7 cellular contexts compared by ENCODE assay signal in genomic region chr14:75522224-75522764, GRCh38. TPM values are rescaled to one million over a fixed set of nuclear protein-coding genes. Genes with fewer than 3 reads are reported as not detected.
A peak's percentile ranks its signal among the peaks of the same experiment; 100 is the strongest.
DNase-seq lines count a peak whose midpoint lies in the region; ATAC-seq lines count a peak whose summit lies in the region.

Gene BATF, plus strand, starts transcription at chr14:75522469. Its CDS starts 214 bp downstream, at chr14:75522683.

- H3K4me1 ChIP-seq in mesenchymal stem cell (ENCODE audit: control insufficient read depth, insufficient read depth, low read depth, low read length): no peaks in the 10 kb centered on the region

- intact Hi-C loops in head of caudate nucleus (cut with DNase I): no loop called here

- H3K27me3 ChIP-seq in mesenchymal stem cell (ENCODE audit: control insufficient read depth in 1 of 2, insufficient read depth in 1 of 2, low read length in 2 of 2): peaks cover 0 to 5% of the 10 kb centered on the region in 2 experiments

- H2BK5ac ChIP-seq in mesenchymal stem cell (ENCODE audit: low read depth, low read length, poor library complexity, severe bottlenecking): no peak within 1 kb of the TSS

- H3K9ac ChIP-seq in mesenchymal stem cell (ENCODE audit: low read length): no peak within 1 kb of the TSS

- peak; percentile 62 to 76 for DNase-seq in activated CD4-positive, alpha-beta T cell treated with anti-CD3 and anti-CD28 coated beads, Interleukin-2, amount 50 U/mL, for 24 hours (ENCODE audit: low read depth in 1 of 2, low spot score in 1 of 2)
- peak in 27 of 42 donors; percentile 23 to 75 (median 47) for DNase-seq in head of caudate nucleus
- peak; percentile 71 for DNase-seq in stimulated activated CD4-positive, alpha-beta T cell treated with anti-CD3 and anti-CD28 coated beads, Interleukin-4, amount 100 ng/mL, for 1 hour
- no peak for DNase-seq in mesenchymal stem cell
- DNase-seq in NCI-H1694 (lab: John Stamatoyannopoulos, UW): no peak

- no peak within 1 kb of the TSS for H3K18ac ChIP-seq in mesenchymal stem cell (ENCODE audit: low read depth in 1 of 2, low read length in 2 of 2)

- H3K4ac ChIP-seq in mesenchymal stem cell (ENCODE audit: low read depth in 1 of 2, low read length in 2 of 2): peak within 1 kb of the TSS in 1 of 2 experiments; percentile 26

- H3K36me3 ChIP-seq in mesenchymal stem cell (ENCODE audit: control insufficient read depth in 1 of 2, insufficient read depth in 2 of 2, low read depth in 1 of 2, low read length in 2 of 2): no peaks in the 10 kb centered on the region

- H3K4me2 ChIP-seq in mesenchymal stem cell (ENCODE audit: low read length, poor library complexity, severe bottlenecking): no peak within 1 kb of the TSS

- H3K23ac ChIP-seq in mesenchymal stem cell (ENCODE audit: low read length in 2 of 2): no peak within 1 kb of the TSS

- no peak within 1 kb of the TSS for H3K4me3 ChIP-seq in mesenchymal stem cell (ENCODE audit: insufficient read depth in 1 of 2, low read depth in 1 of 2, low read length in 2 of 2)

- H3K79me1 ChIP-seq in mesenchymal stem cell (replicated peaks; ENCODE audit: low read length, poor library complexity, severe bottlenecking): no peaks in the 10 kb centered on the region

- H2BK15ac ChIP-seq in mesenchymal stem cell (ENCODE audit: low read depth, poor library complexity, severe bottlenecking): no peak within 1 kb of the TSS

- WGBS in mesenchymal stem cell: 94% methylated on average over 10 of the region's 11 CpGs

- H2BK12ac ChIP-seq in mesenchymal stem cell (ENCODE audit: low read length in 2 of 2): peak within 1 kb of the TSS in 1 of 2 experiments; percentile 29

- H2AFZ ChIP-seq in mesenchymal stem cell (ENCODE audit: low read depth, low read length): no peak within 1 kb of the TSS

- H4K8ac ChIP-seq in mesenchymal stem cell (ENCODE audit: low read length): no peak within 1 kb of the TSS

- no peak within 1 kb of the TSS for H2AK5ac ChIP-seq in mesenchymal stem cell (ENCODE audit: low read length, severe bottlenecking)

- peak within 1 kb of the TSS in 1 of 2 experiments; percentile 61 for H3K14ac ChIP-seq in mesenchymal stem cell (ENCODE audit: low read length in 2 of 2)

- H3K9me3 ChIP-seq in mesenchymal stem cell (ENCODE audit: control insufficient read depth, low read length): no peaks in the 10 kb centered on the region

- H3K27ac ChIP-seq in mesenchymal stem cell (ENCODE audit: low read length, poor library complexity, severe bottlenecking): no peak within 1 kb of the TSS

- peak; percentile 66 for ATAC-seq in GM19351 (IDR thresholded peaks at IDR 0.05; ENCODE audit: unreplicated experiment)
- ATAC-seq in HG03460 (IDR thresholded peaks at IDR 0.05; ENCODE audit: unreplicated experiment): peak; percentile 66

- H2BK120ac ChIP-seq in mesenchymal stem cell (ENCODE audit: low read depth, low read length): no peak within 1 kb of the TSS

- H4K91ac ChIP-seq in mesenchymal stem cell (ENCODE audit: low read length): no peak within 1 kb of the TSS

RNA-seq across cellular contexts. Expression of gene BATF, which starts in this region (rescaled TPM):
- not detected for polyA plus RNA-seq in mesenchymal stem cell (2013, experiment 1 of 2)
- polyA plus RNA-seq in mesenchymal stem cell (2013, experiment 2 of 2): 0.04 TPM

Comparison
In these comparisons a context has a peak if more than half of its experiments do, and no peak if none do; other contexts are left out.
1. DNase-seq: peak in activated CD4-positive, alpha-beta T cell treated with anti-CD3 and anti-CD28 coated beads, Interleukin-2, amount 50 U/mL, for 24 hours (2 of 2), head of caudate nucleus (27 of 42) and stimulated activated CD4-positive, alpha-beta T cell treated with anti-CD3 and anti-CD28 coated beads, Interleukin-4, amount 100 ng/mL, for 1 hour (single experiment); none in mesenchymal stem cell (single experiment) and NCI-H1694 (single experiment).